In the genomic region with DNA sequence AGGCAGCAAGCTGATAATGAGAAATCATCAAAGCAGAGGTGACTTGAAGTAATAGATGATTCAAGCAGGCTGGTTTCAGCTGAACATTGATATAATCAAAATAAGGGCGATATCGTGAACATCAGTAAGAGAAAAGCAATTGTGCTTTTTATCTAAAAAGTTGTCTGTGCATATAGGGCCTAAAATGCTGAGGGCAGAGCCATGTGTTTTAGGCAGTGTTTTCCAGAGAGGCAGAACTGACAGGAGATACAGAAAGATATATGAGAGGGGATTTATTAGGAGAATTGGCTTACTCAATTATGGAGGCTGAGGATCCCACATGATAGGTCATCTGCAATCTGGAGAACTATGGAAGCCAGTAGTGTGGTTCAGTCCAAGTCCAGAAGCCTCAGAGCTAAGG, we compare ENCODE assay signal across 23 cellular contexts.
"Had no signal": no experiment of that assay in that cellular context is flagged by ENCODE, and none has a peak within 500 bp of the region (broad histone marks: within the 10 kb centered on the region; RNA-seq: fewer than 3 reads in every experiment).

No MANE protein-coding gene starts in this region.

- ATAC-seq: activated CD4-positive, alpha-beta T cell treated with anti-CD3 and anti-CD28 coated beads for 36 hours; gastroesophageal sphincter; left ventricle myocardium superior; natural killer cell treated with Interleukin-12 subunit alpha and Interleukin-12 subunit beta and Interleukin-15 and Interleukin-18, amount 100 ng/mL, for 72 hours; psoas muscle had no signal

- H3K27ac ChIP-seq: colonic mucosa, dorsolateral prefrontal cortex, epithelial cell of prostate, gastroesophageal sphincter, psoas muscle, right atrium auricular region, spleen, thoracic aorta, vagina had no signal

- H3K27me3 ChIP-seq: colonic mucosa, dorsolateral prefrontal cortex, gastroesophageal sphincter, right atrium auricular region, spleen, vagina had no signal

- H3K9me3 ChIP-seq: colonic mucosa, gastroesophageal sphincter, psoas muscle, right atrium auricular region, spleen, thoracic aorta, vagina had no signal

- H3K4me1 ChIP-seq: colonic mucosa, gastroesophageal sphincter, psoas muscle, right atrium auricular region, spleen, vagina had no signal

- H3K36me3 ChIP-seq: colonic mucosa, gastroesophageal sphincter, right atrium auricular region, spleen, thoracic aorta, vagina had no signal

- H3K4me3 ChIP-seq: colonic mucosa, dorsolateral prefrontal cortex, gastroesophageal sphincter, psoas muscle, right atrium auricular region, spleen, thoracic aorta, vagina had no signal

- DNase-seq: activated B cell treated with CpG ODN at 0.5 μM for 24 hours; activated CD4-positive, alpha-beta T cell treated with anti-CD3 and anti-CD28 coated beads for 36 hours; activated CD4-positive, alpha-beta T cell treated with anti-CD3 and anti-CD28 coated beads, Interleukin-2, amount 50 U/mL, for 4 hours; activated CD8-positive, alpha-beta memory T cell treated with anti-CD3 and anti-CD28 coated beads, Interleukin-2, amount 50 U/mL, for 48 hours; activated naive CD4-positive, alpha-beta T cell treated with Interleukin-2 at 50 U/mL for 16 hours; activated naive CD8-positive, alpha-beta T cell treated with anti-CD3 and anti-CD28 coated beads for 36 hours; activated T-cell treated with anti-CD3 and anti-CD28 coated beads, Interleukin-2, amount 50 U/mL, for 48 hours; colonic mucosa; dorsolateral prefrontal cortex; endodermal cell; head of caudate nucleus; hypothalamus; left ventricle myocardium superior; psoas muscle; spleen; stimulated activated CD4-positive, alpha-beta T cell treated with anti-CD3 and anti-CD28 coated beads, Interleukin-4, amount 100 ng/mL, for 1 hour; stimulated activated naive CD4-positive, alpha-beta T cell had no signal
